ENCODE assay signal across 19 cellular contexts in the genomic region with DNA sequence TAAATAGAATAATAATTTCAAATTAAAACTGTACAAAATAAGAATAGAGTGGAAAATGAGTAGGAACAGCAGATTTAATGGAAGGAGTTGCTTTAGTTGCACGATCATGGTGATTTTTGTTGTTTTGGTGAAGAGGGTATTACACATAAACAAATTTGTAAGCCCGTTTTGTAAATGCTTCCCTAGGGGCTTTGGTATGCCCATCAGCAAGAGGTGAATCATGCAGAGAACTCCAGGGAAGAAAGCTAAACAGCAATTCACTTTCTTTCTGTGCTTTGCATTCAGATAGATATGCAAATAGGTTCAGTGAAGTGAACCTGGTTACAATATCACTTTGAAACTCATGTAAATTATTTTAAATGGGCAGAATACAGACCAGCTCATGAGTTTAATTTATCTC.
"Had no signal": no experiment of that assay in that cellular context is flagged by ENCODE, and none has a peak within 500 bp of the region (broad histone marks: within the 10 kb centered on the region; RNA-seq: fewer than 3 reads in every experiment).

No MANE protein-coding gene starts in this region.

- H3K36me3 ChIP-seq: gastroesophageal sphincter, heart left ventricle, left lung, pancreas, vagina had no signal

- H3K27ac ChIP-seq: gastroesophageal sphincter, heart left ventricle, left lung, pancreas, vagina had no signal

- H3K27me3 ChIP-seq: gastroesophageal sphincter, heart left ventricle, left lung, pancreas, vagina had no signal

- H3K4me2 ChIP-seq: smooth muscle cell had no signal

- H3K9me3 ChIP-seq: gastroesophageal sphincter, heart left ventricle, left lung, pancreas, vagina had no signal

- H3K4me1 ChIP-seq: gastroesophageal sphincter, heart left ventricle, left lung, pancreas, vagina had no signal

- H3K4me3 ChIP-seq: gastroesophageal sphincter, heart left ventricle, left lung, pancreas, smooth muscle cell, vagina had no signal

- DNase-seq: activated CD4-positive, alpha-beta T cell treated with anti-CD3 and anti-CD28 coated beads, Interleukin-2, amount 50 U/mL, for 1 hour; activated CD4-positive, CD25-positive, alpha-beta regulatory T cell treated with anti-CD3 and anti-CD28 coated beads, Interleukin-2, amount 50 U/mL, for 72 hours; activated CD8-positive, alpha-beta memory T cell treated with anti-CD3 and anti-CD28 coated beads, Interleukin-2, amount 50 U/mL, for 4 hours; activated effector memory CD4-positive, alpha-beta T cell treated with Interleukin-2 at 50 U/mL for 16 hours; activated naive CD4-positive, alpha-beta T cell treated with anti-CD3 and anti-CD28 coated beads, Interleukin-2, amount 10 ng/mL, durations not matched to agents 7 days and 5 days; activated T-cell treated with anti-CD3 and anti-CD28 coated beads, Interleukin-2, amount 50 U/mL, for 48 hours; aorta; effector CD4-positive, alpha-beta T cell; heart left ventricle; left lung; naive thymus-derived CD4-positive, alpha-beta T cell; pancreas; stimulated activated CD4-positive, alpha-beta T cell treated with anti-CD3 and anti-CD28 coated beads, Interleukin-4, amount 100 ng/mL, for 1 hour; stimulated activated naive CD8-positive, alpha-beta T cell treated with anti-CD3 and anti-CD28 coated beads, Interleukin-15, amount 100 ng/mL, for 72 hours; T-cell; trophoblast cell had no signal
